9 cellular contexts compared by ENCODE assay signal in the genomic region with DNA sequence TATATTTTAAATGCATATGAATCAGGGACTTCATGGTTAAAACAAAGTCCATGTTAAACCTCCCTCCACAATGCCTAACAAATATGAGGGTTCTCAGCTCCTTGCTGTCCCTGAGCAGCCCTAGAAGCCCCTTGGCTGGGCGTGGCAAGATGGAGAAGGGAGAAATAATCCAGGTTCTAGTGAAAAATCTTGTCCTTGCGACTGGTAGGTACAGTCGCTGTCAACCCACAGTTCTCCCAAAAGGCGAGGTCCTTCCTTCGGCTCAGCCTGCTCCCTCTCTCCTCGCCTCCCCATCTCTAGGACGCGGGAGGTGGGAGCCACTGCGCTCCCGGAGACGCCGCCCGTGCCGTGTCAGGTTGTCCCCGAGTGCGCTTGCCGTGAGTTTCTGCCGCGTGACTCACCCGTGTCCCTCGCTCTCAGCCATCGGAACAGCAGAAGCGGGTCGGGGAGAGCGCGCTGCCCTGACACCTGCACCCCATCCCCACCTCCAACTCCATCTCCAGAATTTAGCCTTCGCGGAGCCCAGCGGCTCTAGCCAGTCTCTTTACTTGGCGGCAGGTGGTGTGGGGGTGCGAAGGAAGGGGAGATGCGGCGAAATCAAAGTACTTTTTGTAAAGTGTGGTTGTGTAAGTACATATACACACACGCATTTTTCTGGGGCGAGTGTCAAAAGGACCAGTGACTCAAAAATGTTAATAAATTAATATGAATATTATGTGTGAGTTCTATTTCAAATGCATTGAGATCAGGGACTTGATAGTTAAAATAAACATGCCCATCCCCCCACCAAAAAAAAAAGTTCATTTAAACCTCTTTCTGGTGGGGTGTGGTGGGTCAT.
DNase-seq lines count a peak whose midpoint lies in the region; ATAC-seq lines count a peak whose summit lies in the region.
"Had no signal": no experiment of that assay in that cellular context is flagged by ENCODE, and none has a peak within 500 bp of the region (broad histone marks: within the 10 kb centered on the region; RNA-seq: fewer than 3 reads in every experiment).

No MANE protein-coding gene starts in this region.

- H3K9me3 ChIP-seq in muscle layer of duodenum (ENCODE audit: control insufficient read depth in 1 of 2, low read length in 2 of 2) (no peaks in the 10 kb centered on the region), aorta (ENCODE audit: control insufficient read depth, low read length) (no peaks in the 10 kb centered on the region), T-helper 17 cell (ENCODE audit: control insufficient read depth, low read length, poor library complexity, severe bottlenecking) (no peaks in the 10 kb centered on the region)

- H3K27ac ChIP-seq in muscle layer of duodenum (ENCODE audit: low read length), result no peak overlapping the region
- H3K27ac ChIP-seq in aorta (ENCODE audit: low read depth in 1 of 2, low read length in 2 of 2), result no peak overlapping the region

- no peak overlapping the region for H3K27ac Mint-ChIP-seq in T-helper 17 cell
- H3K27ac Mint-ChIP-seq: CD8-positive, alpha-beta memory T cell had no signal

- WGBS in aorta, 2 donors, result 4 to 5% methylated on average over 34 to 35 of the region's 35 CpGs

- peaks cover 6% of the 10 kb centered on the region for H3K4me1 Mint-ChIP-seq in T-helper 17 cell

- intact Hi-C loops in Right ventricle myocardium superior (cut with DNase I) (no loop called here), cardiac septum (cut with DNase I) (no loop called here), aorta (cut with DNase I) (no loop called here), posterior vena cava (cut with DNase I) (no loop called here)

- H3K27me3 Mint-ChIP-seq in T-helper 17 cell, result peaks cover 64% of the 10 kb centered on the region

- H3K4me1 ChIP-seq in muscle layer of duodenum (ENCODE audit: control insufficient read depth in 1 of 2, insufficient read depth in 2 of 2, low read length in 2 of 2) (peaks cover 0 to under 1% of the 10 kb centered on the region in 2 donors), aorta (ENCODE audit: control insufficient read depth in 1 of 2, insufficient read depth in 2 of 2, low read length in 2 of 2) (no peaks in the 10 kb centered on the region)

- peak; percentile 64 for ATAC-seq in Right ventricle myocardium superior (ENCODE audit: poor library complexity)
- peak; percentile 45 for ATAC-seq in esophagus mucosa
- ATAC-seq in aorta (ENCODE audit: low FRiP score), result peak; percentile 12
- no peak for ATAC-seq in T-helper 17 cell

- no peak overlapping the region for H3K4me3 Mint-ChIP-seq in T-helper 17 cell
- H3K4me3 Mint-ChIP-seq: CD8-positive, alpha-beta memory T cell had no signal

- H3K4me3 ChIP-seq in muscle layer of duodenum (ENCODE audit: low read depth in 1 of 2, low read length in 2 of 2), result peak overlapping the region; percentile 46 to 58
- H3K4me3 ChIP-seq in aorta (ENCODE audit: low read length in 2 of 2), result no peak overlapping the region

- H3K27me3 ChIP-seq in muscle layer of duodenum (ENCODE audit: low read depth, low read length) (no peaks in the 10 kb centered on the region), aorta (ENCODE audit: control insufficient read depth in 1 of 2, insufficient read depth in 2 of 2, low read length in 1 of 2) (no peaks in the 10 kb centered on the region)

- H3K36me3 Mint-ChIP-seq in T-helper 17 cell (ENCODE audit: low read depth), result no peaks in the 10 kb centered on the region
- H3K36me3 Mint-ChIP-seq: CD8-positive, alpha-beta memory T cell had no signal

- DNase-seq in Right ventricle myocardium superior (peak; percentile 39), cardiac septum (ENCODE audit: low spot score) (no peak), aorta (no peak), T-helper 17 cell (no peak), posterior vena cava (ENCODE audit: low spot score) (no peak)
- DNase-seq in activated CD8-positive, alpha-beta memory T cell treated with anti-CD3 and anti-CD28 coated beads, Interleukin-2, amount 50 U/mL, for 4 hours, result no peak
- DNase-seq: CD8-positive, alpha-beta memory T cell had no signal

- no peaks in the 10 kb centered on the region for H3K36me3 ChIP-seq in muscle layer of duodenum (ENCODE audit: control insufficient read depth in 1 of 2, insufficient read depth in 2 of 2, low read length in 2 of 2)
- H3K36me3 ChIP-seq in aorta (ENCODE audit: control insufficient read depth in 1 of 2, insufficient read depth in 2 of 2, low read length in 1 of 2), result no peaks in the 10 kb centered on the region

Comparison
In these comparisons a context has a peak if more than half of its experiments do, and no peak if none do; other contexts are left out.
1. H3K4me3 ChIP-seq: peak in muscle layer of duodenum (2 of 2); none in aorta (0 of 2).